ENCODE assay signal across 1 cellular context in genomic region chr10:45418417-45418858, GRCh38.
TF ChIP-seq lines count a peak whose summit lies in the region.

No MANE protein-coding gene starts in this region.

TF ChIP-seq in H1, 55 proteins besides CTCF, POLR2A, EP300 and RAD21:
- no peak for TF ChIP-seq HDAC2 (IDR thresholded peaks at IDR 0.05; ENCODE audit: borderline replicate concordance in 1 of 2, low read depth in 2 of 2, low read length in 2 of 2)
- TF ChIP-seq KDM4A (IDR thresholded peaks at IDR 0.05; ENCODE audit: low read depth, low read length, severe bottlenecking): no peak
- TF ChIP-seq E2F6 (IDR thresholded peaks at IDR 0.05): no peak
- TF ChIP-seq SP4 (IDR thresholded peaks at IDR 0.05; ENCODE audit: low read length): no peak
- TF ChIP-seq SIN3A (conservative IDR thresholded peaks at IDR 0.05 in 1 of 2, IDR thresholded peaks at IDR 0.05 in 1 of 2; ENCODE audit: low read depth in 1 of 2, low read length in 2 of 2): no peak
- no peak for TF ChIP-seq SUZ12 (IDR thresholded peaks at IDR 0.05; ENCODE audit: low read length)
- no peak for TF ChIP-seq KDM5A (IDR thresholded peaks at IDR 0.05; ENCODE audit: low read length)
- TF ChIP-seq CTBP2 (IDR thresholded peaks at IDR 0.05; ENCODE audit: borderline replicate concordance, insufficient read depth, insufficient read length, low read length): no peak
